13 cellular contexts compared by ENCODE assay signal in genomic region chr9:130236436-130236985, GRCh38. TPM values are rescaled to one million over a fixed set of nuclear protein-coding genes. Genes with fewer than 3 reads are reported as not detected.
DNase-seq lines count a peak whose midpoint lies in the region; ATAC-seq and TF ChIP-seq lines count a peak whose summit lies in the region.
"Had no signal": no experiment of that assay in that cellular context is flagged by ENCODE, and none has a peak within 500 bp of the region (broad histone marks: within the 10 kb centered on the region; RNA-seq: fewer than 3 reads in every experiment).

No MANE protein-coding gene starts in this region.

- peak overlapping the region; percentile 90 for H3K4me2 ChIP-seq in OCI-LY3 (ENCODE audit: low read length)

- no peak for DNase-seq in CD14-positive monocyte (ENCODE audit: low spot score)
- no peak for DNase-seq in epithelial cell of prostate (ENCODE audit: low read depth, low spot score)
- peak; percentile 69 for DNase-seq in posterior vena cava (ENCODE audit: low spot score)
- no peak for DNase-seq in WTC11 (ENCODE audit: low spot score)
- no peak for DNase-seq in activated CD4-positive, alpha-beta memory T cell treated with anti-CD3 and anti-CD28 coated beads, Interleukin-2, amount 10 ng/mL, durations not matched to agents 7 days and 5 days

- no peak overlapping the region for H3K4me3 Mint-ChIP-seq in CD14-positive monocyte
- no peak overlapping the region for H3K4me3 Mint-ChIP-seq in WTC11
- H3K4me3 Mint-ChIP-seq in activated CD4-positive, alpha-beta memory T cell treated with anti-CD3 and anti-CD28 coated beads, Interleukin-2, amount 10 ng/mL, durations not matched to agents 7 days and 5 days = no peak overlapping the region

- ATAC-seq in WTC11 = no peak
- no peak for ATAC-seq in GM21423 (IDR thresholded peaks at IDR 0.05; ENCODE audit: unreplicated experiment)
- no peak for ATAC-seq in HG03342 (IDR thresholded peaks at IDR 0.05; ENCODE audit: unreplicated experiment)
- ATAC-seq: stimulated activated naive CD8-positive, alpha-beta T cell treated with anti-CD3 and anti-CD28 coated beads, Interleukin-15, amount 100 ng/mL, for 72 hours had no signal

- H3K9me3 Mint-ChIP-seq in CD14-positive monocyte (peaks cover 0 to 2% (median 0%) of the 10 kb centered on the region in 7 donors), WTC11 (no peaks in the 10 kb centered on the region)
- H3K9me3 Mint-ChIP-seq in activated CD4-positive, alpha-beta memory T cell treated with anti-CD3 and anti-CD28 coated beads, Interleukin-2, amount 10 ng/mL, durations not matched to agents 7 days and 5 days = no peaks in the 10 kb centered on the region
- H3K9me3 Mint-ChIP-seq: stimulated activated naive CD8-positive, alpha-beta T cell treated with anti-CD3 and anti-CD28 coated beads, Interleukin-15, amount 100 ng/mL, for 72 hours had no signal

- no peaks in the 10 kb centered on the region for H3K36me3 Mint-ChIP-seq in CD14-positive monocyte
- H3K36me3 Mint-ChIP-seq in WTC11 = peaks cover 6% of the 10 kb centered on the region
- no peaks in the 10 kb centered on the region for H3K36me3 Mint-ChIP-seq in activated CD4-positive, alpha-beta memory T cell treated with anti-CD3 and anti-CD28 coated beads, Interleukin-2, amount 10 ng/mL, durations not matched to agents 7 days and 5 days (ENCODE audit: low read depth)

- peaks cover 13% of the 10 kb centered on the region for H3K4me1 Mint-ChIP-seq in CD14-positive monocyte
- peaks cover 20% of the 10 kb centered on the region for H3K4me1 Mint-ChIP-seq in WTC11
- H3K4me1 Mint-ChIP-seq in activated CD4-positive, alpha-beta memory T cell treated with anti-CD3 and anti-CD28 coated beads, Interleukin-2, amount 10 ng/mL, durations not matched to agents 7 days and 5 days = peaks cover 36% of the 10 kb centered on the region

- peaks cover 42% of the 10 kb centered on the region for H3K4me1 ChIP-seq in OCI-LY3 (ENCODE audit: low read length)

- peak overlapping the region; percentile 47; the same call in 1 of the 2 replicates for H2AFZ ChIP-seq in OCI-LY3 (ENCODE audit: low read depth, low read length)

- H3K4me3 ChIP-seq in OCI-LY3 (ENCODE audit: low read length) = peak overlapping the region; percentile 62
- H3K4me3 ChIP-seq: skin epidermis had no signal

- H3K9me3 ChIP-seq in OCI-LY3 (ENCODE audit: insufficient read depth, low read length) = no peaks in the 10 kb centered on the region
- H3K9me3 ChIP-seq: neutrophil had no signal

- no peaks in the 10 kb centered on the region for H3K36me3 ChIP-seq in OCI-LY3 (replicated peaks; ENCODE audit: low read depth, low read length)
- H3K36me3 ChIP-seq: neutrophil had no signal

- TF ChIP-seq CTCF in CD14-positive monocyte (IDR thresholded peaks at IDR 0.05) (peak; percentile 70), OCI-LY3 (IDR thresholded peaks at IDR 0.05; ENCODE audit: low read depth, low read length) (no peak; the same call in 1 of the 2 replicates), WTC11 (IDR thresholded peaks at IDR 0.05) (no peak)

- no peak overlapping the region for H3K27ac ChIP-seq in OCI-LY3 (ENCODE audit: low read length)
- peak overlapping the region; percentile 79 for H3K27ac ChIP-seq in epithelial cell of prostate
- H3K27ac ChIP-seq: neutrophil had no signal

- H3K27me3 ChIP-seq in OCI-LY3 (ENCODE audit: low read depth, low read length) = no peaks in the 10 kb centered on the region
- H3K27me3 ChIP-seq: neutrophil had no signal

- H3K27ac Mint-ChIP-seq in CD14-positive monocyte (no peak overlapping the region), WTC11 (no peak overlapping the region)
- H3K27ac Mint-ChIP-seq in activated CD4-positive, alpha-beta memory T cell treated with anti-CD3 and anti-CD28 coated beads, Interleukin-2, amount 10 ng/mL, durations not matched to agents 7 days and 5 days = no peak overlapping the region
- H3K27ac Mint-ChIP-seq: stimulated activated naive CD8-positive, alpha-beta T cell treated with anti-CD3 and anti-CD28 coated beads, Interleukin-15, amount 100 ng/mL, for 72 hours had no signal

- H3K79me2 ChIP-seq in OCI-LY3 (ENCODE audit: low read length) = no peaks in the 10 kb centered on the region

- H3K9ac ChIP-seq in OCI-LY3 (ENCODE audit: low read length) = no peak overlapping the region

- H3K27me3 Mint-ChIP-seq in CD14-positive monocyte (ENCODE audit: low read depth in 3 of 3) = peaks cover 3 to 4% (median 3%) of the 10 kb centered on the region in 3 donors
- H3K27me3 Mint-ChIP-seq in WTC11 (ENCODE audit: low read depth) = peaks cover 3% of the 10 kb centered on the region; the same call in 1 of the 2 replicates
- no peaks in the 10 kb centered on the region for H3K27me3 Mint-ChIP-seq in activated CD4-positive, alpha-beta memory T cell treated with anti-CD3 and anti-CD28 coated beads, Interleukin-2, amount 10 ng/mL, durations not matched to agents 7 days and 5 days

- no peaks in the 10 kb centered on the region for H4K20me1 ChIP-seq in OCI-LY3 (ENCODE audit: insufficient read depth, low read length)

- intact Hi-C loops in CD14-positive monocyte (cut with micrococcal nuclease) = loop anchor here (1.0 to 10.0 kb wide), 2 partner anchors 129 to 352 kb away; no protein-coding TSS in a partner anchor
- intact Hi-C loops in posterior vena cava (cut with DNase I) = loop anchor here in 1 of 2 donors (5.0 to 10.0 kb wide), 3 partner anchors 52 to 362 kb away; no protein-coding TSS in a partner anchor

- CTCF ChIA-PET in WTC11 (lab: Charles Lee) = interaction anchor here (0.5 to 2.0 kb wide), 41 partner anchors 9 to 446 kb away, joined by 3 to 20 read pairs (median 4); no protein-coding TSS in a partner anchor
- CTCF ChIA-PET in activated CD4-positive, alpha-beta memory T cell treated with anti-CD3 and anti-CD28 coated beads, Interleukin-2, amount 10 ng/mL, durations not matched to agents 7 days and 5 days (lab: Charles Lee) = interaction anchor here (0.7 to 1.9 kb wide), 15 partner anchors 10 to 136 kb away, joined by 3 to 17 read pairs (median 4); no protein-coding TSS in a partner anchor

- POLR2A ChIA-PET in WTC11 (lab: Charles Lee) = interaction anchor here (0.7 kb wide), 1 partner anchor 90 kb away, joined by 5 read pairs; no protein-coding TSS in a partner anchor
- POLR2A ChIA-PET in activated CD4-positive, alpha-beta memory T cell treated with anti-CD3 and anti-CD28 coated beads, Interleukin-2, amount 10 ng/mL, durations not matched to agents 7 days and 5 days (lab: Charles Lee) = no interaction called here

TF ChIP-seq in WTC11, 78 proteins besides CTCF, POLR2A, EP300 and RAD21:
- TF ChIP-seq CREB1 (CRISPR knock-in tag; IDR thresholded peaks at IDR 0.05) = no peak
- TF ChIP-seq ZBTB21 (CRISPR knock-in tag; IDR thresholded peaks at IDR 0.05; ENCODE audit: borderline replicate concordance) = no peak
- TF ChIP-seq ZNF263 (CRISPR knock-in tag; IDR thresholded peaks at IDR 0.05; ENCODE audit: low read depth) = no peak

RNA-seq across cellular contexts. Expression of gene HMCN2, which starts 29.0 kb away (rescaled TPM):
- polyA plus RNA-seq in CD14-positive monocyte = not detected
- total RNA-seq in posterior vena cava (100 to 1,000 TPM in 1 of 2 donors, 10 to 100 TPM in 1; 98.8 to 224 TPM), WTC11 (2021) (5.6 to 12.4 TPM (median 10.8 TPM) in 3 replicates)
- total RNA-seq in activated CD4-positive, alpha-beta memory T cell treated with anti-CD3 and anti-CD28 coated beads, Interleukin-2, amount 10 ng/mL, durations not matched to agents 7 days and 5 days = not detected
- total RNA-seq: MCF 10A had no signal
- polyA plus RNA-seq: fibroblast of lung had no signal
